Comparison of ENCODE assay signal across 1 cellular context in genomic region chr18:46621871-46622270, GRCh38.
TF ChIP-seq lines count a peak whose summit lies in the region.

No MANE protein-coding gene starts in this region.

TF ChIP-seq in GM23338, 12 proteins besides CTCF, POLR2A, EP300 and RAD21 (continued from another document):
- TF ChIP-seq REST (IDR thresholded peaks at IDR 0.05; ENCODE audit: unreplicated experiment) (no peak), ZNF114 (CRISPR knock-in tag; IDR thresholded peaks at IDR 0.05) (no peak), EZH2 (IDR thresholded peaks at IDR 0.05; ENCODE audit: low read depth, unreplicated experiment) (no peak), ZNF331 (CRISPR knock-in tag; IDR thresholded peaks at IDR 0.05; ENCODE audit: low read depth) (no peak), CREB1 (CRISPR knock-in tag; IDR thresholded peaks at IDR 0.05; ENCODE audit: low read depth) (no peak), ZNF462 (CRISPR knock-in tag; IDR thresholded peaks at IDR 0.05) (no peak), JUNB (IDR thresholded peaks at IDR 0.05; ENCODE audit: unreplicated experiment) (no peak), NANOG (IDR thresholded peaks at IDR 0.05; ENCODE audit: borderline replicate concordance) (no peak), EZH2phosphoT487 (IDR thresholded peaks at IDR 0.05; ENCODE audit: unreplicated experiment) (no peak), ETS1 (IDR thresholded peaks at IDR 0.05) (no peak)
